In the genomic region with DNA sequence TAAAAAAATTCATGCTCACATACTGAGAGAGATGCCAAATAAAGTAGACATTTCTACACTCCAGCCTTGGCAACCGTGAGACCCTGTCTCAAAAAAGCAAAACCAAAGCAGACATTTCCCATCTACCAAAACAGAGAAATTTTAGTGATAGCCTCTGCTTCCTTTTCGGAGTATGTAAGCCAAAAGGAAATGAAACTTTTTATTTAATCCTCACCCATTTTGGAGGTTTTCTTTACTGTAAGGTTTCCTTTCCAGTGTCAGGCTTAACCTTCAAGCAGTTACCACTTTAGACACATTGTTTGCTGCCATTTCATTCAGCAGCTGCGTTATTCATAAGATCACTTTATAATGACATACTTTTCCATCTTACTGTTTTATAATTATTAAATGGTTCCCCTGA, we compare ENCODE assay signal across 1 cellular context.
TF ChIP-seq lines count a peak whose summit lies in the region.

No MANE protein-coding gene starts in this region.

TF ChIP-seq in WTC11, 78 proteins besides CTCF, POLR2A, EP300 and RAD21 (continued from another document):
- no peak for TF ChIP-seq CDX4 (CRISPR knock-in tag; IDR thresholded peaks at IDR 0.05; ENCODE audit: borderline replicate concordance)
